In the genomic region with DNA sequence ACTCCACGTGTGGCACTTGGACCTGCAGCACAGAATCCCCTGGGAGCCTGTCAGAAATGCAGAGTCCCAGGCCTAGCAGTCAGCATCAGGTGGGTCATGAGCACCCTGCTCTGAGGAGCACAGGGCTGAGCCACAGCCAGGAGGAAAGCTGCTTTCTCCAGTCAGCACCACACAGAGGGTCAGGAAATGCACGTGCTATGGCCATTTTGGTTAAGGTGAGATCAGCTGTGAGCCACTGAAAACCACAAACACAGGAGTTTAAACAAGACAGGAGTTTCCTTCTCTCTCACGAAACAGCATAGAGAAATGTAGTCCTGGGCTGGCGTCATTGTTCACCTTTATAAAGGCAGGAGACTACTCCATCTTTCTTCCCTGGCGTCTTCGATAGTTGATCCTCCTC, we compare ENCODE assay signal across 9 cellular contexts.
"Had no signal": no experiment of that assay in that cellular context is flagged by ENCODE, and none has a peak within 500 bp of the region (broad histone marks: within the 10 kb centered on the region; RNA-seq: fewer than 3 reads in every experiment).

No MANE protein-coding gene starts in this region.

- H3K9ac ChIP-seq: GM23248 had no signal

- H3K27me3 Mint-ChIP-seq: IgD-negative memory B cell had no signal

- FAIRE-seq: HepG2 had no signal

- H3K4me3 Mint-ChIP-seq: HFFc6, IgD-negative memory B cell had no signal

- H3K9me3 Mint-ChIP-seq: IgD-negative memory B cell had no signal

- H2AFZ ChIP-seq: GM23248 had no signal

- ATAC-seq: HCT116, HepG2 had no signal

- H3K4me1 ChIP-seq: HAP-1 had no signal

- DNase-seq: GM23248, GOT3, H7, HFFc6 had no signal

- H3K9me3 ChIP-seq: HAP-1 had no signal

- H3K4me3 ChIP-seq: GM23248, HAP-1 had no signal

- H3K27ac Mint-ChIP-seq: HFFc6, IgD-negative memory B cell had no signal

- H3K36me3 Mint-ChIP-seq: IgD-negative memory B cell had no signal

- H3K27ac ChIP-seq: GM23248, HL-60 had no signal

- H3K36me3 ChIP-seq: HAP-1 had no signal
